ENCODE assay signal across 8 cellular contexts in genomic region chr10:32446701-32447406, GRCh38. TPM values are rescaled to one million over a fixed set of nuclear protein-coding genes. Genes with fewer than 3 reads are reported as not detected.
DNase-seq lines count a peak whose midpoint lies in the region; ATAC-seq and TF ChIP-seq lines count a peak whose summit lies in the region.

No MANE protein-coding gene starts in this region.

- peak overlapping the region; percentile 94 for H3K4me3 Mint-ChIP-seq in CD8-positive, alpha-beta T cell
- peak overlapping the region; percentile 96 for H3K4me3 Mint-ChIP-seq in endothelial cell (ENCODE audit: unreplicated experiment)

- H3K36me3 Mint-ChIP-seq in CD8-positive, alpha-beta T cell: peaks cover 19% of the 10 kb centered on the region
- no peaks in the 10 kb centered on the region for H3K36me3 Mint-ChIP-seq in endothelial cell (ENCODE audit: low read depth, unreplicated experiment)

- H3K27ac ChIP-seq in CD8-positive, alpha-beta T cell (ENCODE audit: low read depth, low read length): peak overlapping the region; percentile 98
- H3K27ac ChIP-seq in SK-N-MC: peak overlapping the region; percentile 98

- H3K4me3 ChIP-seq in CD8-positive, alpha-beta T cell (ENCODE audit: low read depth, low read length): peak overlapping the region; percentile 68
- H3K4me3 ChIP-seq in H7 (ENCODE audit: insufficient read depth, low read depth, low read length): peak overlapping the region; percentile 82
- peak overlapping the region; percentile 85 for H3K4me3 ChIP-seq in SK-N-MC
- H3K4me3 ChIP-seq in mucosa of descending colon: peak overlapping the region; percentile 36

- CTCF ChIA-PET in CD8-positive, alpha-beta T cell (lab: Charles Lee): no interaction called here

- POLR2A ChIA-PET in CD8-positive, alpha-beta T cell (lab: Charles Lee): interaction anchor here (0.6 to 1.6 kb wide), 2 partner anchors 26 to 100 kb away, joined by 3 to 7 read pairs; partner anchors contain the start of gene EPC1

- no peak for TF ChIP-seq CTCF in CD8-positive, alpha-beta T cell (IDR thresholded peaks at IDR 0.05)
- TF ChIP-seq CTCF in endothelial cell (IDR thresholded peaks at IDR 0.05; ENCODE audit: unreplicated experiment): no peak
- no peak for TF ChIP-seq CTCF in mucosa of descending colon (IDR thresholded peaks at IDR 0.05)

- peaks cover 3% of the 10 kb centered on the region for H3K9me3 Mint-ChIP-seq in CD8-positive, alpha-beta T cell
- H3K9me3 Mint-ChIP-seq in endothelial cell (ENCODE audit: unreplicated experiment): no peaks in the 10 kb centered on the region

- peak overlapping the region; percentile 100 for H3K27ac Mint-ChIP-seq in CD8-positive, alpha-beta T cell
- H3K27ac Mint-ChIP-seq in endothelial cell (ENCODE audit: unreplicated experiment): peak overlapping the region; percentile 99

- ATAC-seq in CD8-positive, alpha-beta T cell: no peak
- ATAC-seq in mucosa of descending colon (peak; percentile 33), HG03457 (IDR thresholded peaks at IDR 0.05; ENCODE audit: unreplicated experiment) (no peak)

- intact Hi-C loops in CD8-positive, alpha-beta T cell (cut with DNase I, micrococcal nuclease): loop anchor here (1.0 to 10.0 kb wide), 14 partner anchors 11 to 1132 kb away; partner anchors contain the start of genes ITGB1 (in 2 of the 2), KIF5B (in 2 of the 2) and ARHGAP12 (in 1 of the 2)
- intact Hi-C loops in mucosa of descending colon (cut with DNase I, micrococcal nuclease): loop anchor here (5.0 to 10.0 kb wide), 2 partner anchors 62 to 70 kb away; no protein-coding TSS in a partner anchor

- no peaks in the 10 kb centered on the region for H3K9me3 ChIP-seq in CD8-positive, alpha-beta T cell (ENCODE audit: low read length)
- H3K9me3 ChIP-seq in SK-N-MC (ENCODE audit: low read depth, low read length) (no peaks in the 10 kb centered on the region), mucosa of descending colon (no peaks in the 10 kb centered on the region)

- H3K27me3 ChIP-seq in CD8-positive, alpha-beta T cell (ENCODE audit: insufficient read depth, low read length): no peaks in the 10 kb centered on the region
- H3K27me3 ChIP-seq in H7 (ENCODE audit: control insufficient read depth, insufficient read depth, low read length): no peaks in the 10 kb centered on the region

- no peaks in the 10 kb centered on the region for H3K27me3 Mint-ChIP-seq in CD8-positive, alpha-beta T cell (ENCODE audit: low read depth)
- peaks cover 2% of the 10 kb centered on the region for H3K27me3 Mint-ChIP-seq in endothelial cell (ENCODE audit: unreplicated experiment)

- no peak for DNase-seq in CD8-positive, alpha-beta T cell
- DNase-seq in H7 (no peak), SK-N-MC (ENCODE audit: low read depth, low spot score) (no peak), endothelial cell (ENCODE audit: low spot score) (no peak), mucosa of descending colon (peak in 2 of 3 donors; percentile 23 to 25), NCI-H1048 (lab: John Stamatoyannopoulos, UW) (no peak)
- DNase-seq in activated CD8-positive, alpha-beta memory T cell treated with anti-CD3 and anti-CD28 coated beads, Interleukin-2, amount 50 U/mL, for 48 hours: no peak

- peaks cover 4% of the 10 kb centered on the region for H3K4me1 ChIP-seq in CD8-positive, alpha-beta T cell (ENCODE audit: insufficient read depth, low read length)
- H3K4me1 ChIP-seq in mucosa of descending colon (ENCODE audit: low read depth): no peaks in the 10 kb centered on the region

- no peaks in the 10 kb centered on the region for H3K36me3 ChIP-seq in CD8-positive, alpha-beta T cell (ENCODE audit: insufficient read depth, low read length)
- H3K36me3 ChIP-seq in H7 (replicated peaks; ENCODE audit: control insufficient read depth, insufficient read depth, low read length): no peaks in the 10 kb centered on the region
- H3K36me3 ChIP-seq in SK-N-MC (ENCODE audit: insufficient read depth, low read length): no peaks in the 10 kb centered on the region
- no peaks in the 10 kb centered on the region for H3K36me3 ChIP-seq in mucosa of descending colon (ENCODE audit: low read depth)

- peak overlapping the region; percentile 86 for H3K9ac ChIP-seq in SK-N-MC (ENCODE audit: insufficient read length)

- peaks cover 30% of the 10 kb centered on the region for H3K4me1 Mint-ChIP-seq in CD8-positive, alpha-beta T cell (ENCODE audit: low read depth)
- peaks cover 7% of the 10 kb centered on the region for H3K4me1 Mint-ChIP-seq in endothelial cell (ENCODE audit: unreplicated experiment)

RNA-seq across cellular contexts. Expression of gene CCDC7, which starts 0.9 kb away (rescaled TPM):
- 10 to 100 TPM; 50.1 to 59.0 TPM for total RNA-seq in CD8-positive, alpha-beta T cell
- 0.24 and 2.7 TPM in 2 replicates for total RNA-seq in H7 (2014; rRNA removed; shearing (Covaris generic))
- total RNA-seq in endothelial cell (ENCODE audit: unreplicated experiment): 5.4 TPM
- 10 to 100 TPM; 11.2 to 36.5 (median 14.2) TPM for total RNA-seq in mucosa of descending colon

Comparison
In these comparisons a context has a peak if more than half of its experiments do, and no peak if none do; other contexts are left out.
1. DNase-seq: peak in mucosa of descending colon (2 of 3); none in CD8-positive, alpha-beta T cell (0 of 7), H7 (single experiment), SK-N-MC (single experiment), endothelial cell (single experiment), NCI-H1048 (single experiment) and activated CD8-positive, alpha-beta memory T cell treated with anti-CD3 and anti-CD28 coated beads, Interleukin-2, amount 50 U/mL, for 48 hours (single experiment).
2. Peak in every context shown above with its lines, with median percentiles within 50 percentile points of each other: H3K4me3 ChIP-seq.